In genomic region chr4:94741304-94741703, GRCh38 we compare ENCODE assay signal across 27 cellular contexts. TPM values are rescaled to one million over a fixed set of nuclear protein-coding genes. Genes with fewer than 3 reads are reported as not detected.
"Had no signal": no experiment of that assay in that cellular context is flagged by ENCODE, and none has a peak within 500 bp of the region (broad histone marks: within the 10 kb centered on the region; RNA-seq: fewer than 3 reads in every experiment).

No MANE protein-coding gene starts in this region.

- H3K4me1 Mint-ChIP-seq: activated B cell treated with CpG ODN at 0.5 μM for 24 hours; activated T-helper 17 cell treated with anti-CD3 and anti-CD28 coated beads, Interleukin-2, amount 50 U/mL, for 72 hours; natural killer cell; stimulated activated memory B cell treated with anti-CD40 and anti-IgM and Interleukin-4, amounts not matched to agents 10 μg/mL and 1 μg/mL and 100 μg/mL, for 72 hours; stimulated activated naive CD8-positive, alpha-beta T cell treated with anti-CD3 and anti-CD28 coated beads, Interleukin-15, amount 100 ng/mL, for 72 hours; T-cell had no signal

- H3K36me3 Mint-ChIP-seq: natural killer cell; neural progenitor cell; stimulated activated memory B cell treated with anti-CD40 and anti-IgM and Interleukin-4, amounts not matched to agents 10 μg/mL and 1 μg/mL and 100 μg/mL, for 72 hours; T-cell; type B pancreatic cell had no signal

- H3K27me3 Mint-ChIP-seq: activated CD8-positive, alpha-beta T cell treated with anti-CD3 and anti-CD28 coated beads for 36 hours; stimulated activated naive CD8-positive, alpha-beta T cell treated with anti-CD3 and anti-CD28 coated beads, Interleukin-15, amount 100 ng/mL, for 72 hours; type B pancreatic cell had no signal

- ATAC-seq: activated CD8-positive, alpha-beta T cell treated with anti-CD3 and anti-CD28 coated beads for 36 hours; activated T-cell treated with anti-CD3 and anti-CD28 coated beads, Interleukin-2, amount 50 U/mL, for 4 hours; activated T-helper 17 cell treated with anti-CD3 and anti-CD28 coated beads, Interleukin-2, amount 50 U/mL, for 72 hours; effector memory CD8-positive, alpha-beta T cell; gastroesophageal sphincter; left colon; natural killer cell; stimulated activated memory B cell treated with anti-CD40 and anti-IgM and Interleukin-4, amounts not matched to agents 10 μg/mL and 1 μg/mL and 100 μg/mL, for 72 hours; stimulated activated naive CD8-positive, alpha-beta T cell treated with anti-CD3 and anti-CD28 coated beads, Interleukin-15, amount 100 ng/mL, for 72 hours; T-cell had no signal

- DNase-seq: activated B cell treated with CpG ODN at 0.5 μM for 24 hours; activated CD4-positive, alpha-beta T cell treated with anti-CD3 and anti-CD28 coated beads, Interleukin-2, amount 50 U/mL, for 1 hour; activated CD8-positive, alpha-beta T cell treated with anti-CD3 and anti-CD28 coated beads for 36 hours; activated gamma-delta T cell treated with Interleukin-2 at 50 U/mL for 16 hours; activated naive CD4-positive, alpha-beta T cell treated with anti-CD3 and anti-CD28 coated beads, Interleukin-2, amount 50 U/mL, for 16 hours; activated T-cell treated with anti-CD3 and anti-CD28 coated beads, Interleukin-2, amount 50 U/mL, for 4 hours; colonic mucosa; dorsolateral prefrontal cortex; effector memory CD8-positive, alpha-beta T cell; kidney; left colon; natural killer cell; occipital lobe; stimulated activated CD4-positive, alpha-beta T cell treated with anti-CD3 and anti-CD28 coated beads, Interleukin-4, amount 100 ng/mL, for 1 hour; stimulated activated CD8-positive, alpha-beta memory T cell treated with anti-CD3 and anti-CD28 coated beads, Interleukin-4, amount 100 ng/mL, for 48 hours; stimulated activated naive CD8-positive, alpha-beta T cell treated with anti-CD3 and anti-CD28 coated beads, Interleukin-15, amount 100 ng/mL, for 72 hours; substantia nigra; T-cell; uterus had no signal

- H3K27me3 ChIP-seq: colonic mucosa, gastroesophageal sphincter, hepatocyte, neural progenitor cell, right atrium auricular region, uterus had no signal

- H3K27ac Mint-ChIP-seq: activated B cell treated with CpG ODN at 0.5 μM for 24 hours; activated CD8-positive, alpha-beta T cell treated with anti-CD3 and anti-CD28 coated beads for 36 hours; activated T-helper 17 cell treated with anti-CD3 and anti-CD28 coated beads, Interleukin-2, amount 50 U/mL, for 72 hours; effector memory CD8-positive, alpha-beta T cell; natural killer cell; neural progenitor cell; stimulated activated memory B cell treated with anti-CD40 and anti-IgM and Interleukin-4, amounts not matched to agents 10 μg/mL and 1 μg/mL and 100 μg/mL, for 72 hours; stimulated activated naive CD8-positive, alpha-beta T cell treated with anti-CD3 and anti-CD28 coated beads, Interleukin-15, amount 100 ng/mL, for 72 hours; T-cell; T-helper 2 cell treated with Interferon-gamma antibody and Interleukin-4, amounts not matched to agents 5 μg/mL and 100 μg/mL, for 36 hours; type B pancreatic cell had no signal

- H3K9me3 Mint-ChIP-seq: activated B cell treated with CpG ODN at 0.5 μM for 24 hours; activated CD8-positive, alpha-beta T cell treated with anti-CD3 and anti-CD28 coated beads for 36 hours; activated T-cell treated with anti-CD3 and anti-CD28 coated beads, Interleukin-2, amount 50 U/mL, for 4 hours; activated T-helper 17 cell treated with anti-CD3 and anti-CD28 coated beads, Interleukin-2, amount 50 U/mL, for 72 hours; natural killer cell; neural progenitor cell; stimulated activated memory B cell treated with anti-CD40 and anti-IgM and Interleukin-4, amounts not matched to agents 10 μg/mL and 1 μg/mL and 100 μg/mL, for 72 hours; T-helper 2 cell treated with Interferon-gamma antibody and Interleukin-4, amounts not matched to agents 5 μg/mL and 100 μg/mL, for 36 hours; type B pancreatic cell had no signal

- H3K27ac ChIP-seq: colonic mucosa, dorsolateral prefrontal cortex, gastroesophageal sphincter, hepatocyte, neural progenitor cell, right atrium auricular region, uterus had no signal

- H3K4me3 ChIP-seq: colonic mucosa, dorsolateral prefrontal cortex, gastroesophageal sphincter, hepatocyte, neural progenitor cell, right atrium auricular region, uterus had no signal

- H3K4me1 ChIP-seq: colonic mucosa, gastroesophageal sphincter, neural progenitor cell, right atrium auricular region, uterus had no signal

- H3K4me3 Mint-ChIP-seq: activated B cell treated with CpG ODN at 0.5 μM for 24 hours; activated CD8-positive, alpha-beta T cell treated with anti-CD3 and anti-CD28 coated beads for 36 hours; activated T-cell treated with anti-CD3 and anti-CD28 coated beads, Interleukin-2, amount 50 U/mL, for 4 hours; activated T-helper 17 cell treated with anti-CD3 and anti-CD28 coated beads, Interleukin-2, amount 50 U/mL, for 72 hours; effector memory CD8-positive, alpha-beta T cell; natural killer cell; neural progenitor cell; stimulated activated memory B cell treated with anti-CD40 and anti-IgM and Interleukin-4, amounts not matched to agents 10 μg/mL and 1 μg/mL and 100 μg/mL, for 72 hours; stimulated activated naive CD8-positive, alpha-beta T cell treated with anti-CD3 and anti-CD28 coated beads, Interleukin-15, amount 100 ng/mL, for 72 hours; T-cell; T-helper 2 cell treated with Interferon-gamma antibody and Interleukin-4, amounts not matched to agents 5 μg/mL and 100 μg/mL, for 36 hours; type B pancreatic cell had no signal

- H3K36me3 ChIP-seq: colonic mucosa, gastroesophageal sphincter, neural progenitor cell, right atrium auricular region, uterus had no signal

- H3K9me3 ChIP-seq: colonic mucosa, gastroesophageal sphincter, right atrium auricular region, uterus had no signal

RNA-seq across cellular contexts. Expression of gene BMPR1B, which starts 16.5 kb away (rescaled TPM):
- total RNA-seq: activated B cell treated with CpG ODN at 0.5 μM for 24 hours; activated CD8-positive, alpha-beta T cell treated with anti-CD3 and anti-CD28 coated beads for 36 hours; activated T-cell treated with anti-CD3 and anti-CD28 coated beads, Interleukin-2, amount 50 U/mL, for 4 hours; activated T-helper 17 cell treated with anti-CD3 and anti-CD28 coated beads, Interleukin-2, amount 50 U/mL, for 72 hours had no signal
